ENCODE assay signal across 19 cellular contexts in the genomic region with DNA sequence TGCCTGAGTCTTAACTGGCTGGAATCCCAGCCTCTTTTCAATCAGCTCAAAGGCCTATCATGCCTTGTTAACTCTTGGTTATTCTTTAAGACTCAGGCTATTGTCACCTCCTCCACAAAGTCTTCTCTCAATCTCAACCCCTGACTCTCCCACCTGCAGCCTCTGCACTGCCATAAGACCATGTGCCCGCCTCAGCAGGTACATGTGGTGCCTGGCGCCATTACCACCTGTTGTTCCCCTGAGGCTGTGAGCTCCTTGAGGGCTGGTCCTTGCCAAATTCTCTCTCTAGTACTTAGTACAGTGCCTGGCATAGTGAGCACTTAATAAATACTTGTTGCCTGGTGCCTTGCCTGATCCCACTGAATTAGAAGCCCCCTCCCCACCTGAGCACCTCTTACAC.
"Had no signal": no experiment of that assay in that cellular context is flagged by ENCODE, and none has a peak within 500 bp of the region (broad histone marks: within the 10 kb centered on the region; RNA-seq: fewer than 3 reads in every experiment).

No MANE protein-coding gene starts in this region.

- H3K4me1 ChIP-seq: testis had no signal

- FAIRE-seq: kidney had no signal

- DNase-seq: activated CD4-positive, alpha-beta T cell treated with anti-CD3 and anti-CD28 coated beads, Interleukin-2, amount 50 U/mL, for 4 hours; activated CD4-positive, CD25-positive, alpha-beta regulatory T cell treated with anti-CD3 and anti-CD28 coated beads, Interleukin-2, amount 50 U/mL, for 72 hours; activated naive CD4-positive, alpha-beta T cell treated with anti-CD3 and anti-CD28 coated beads, Interleukin-2, amount 10 ng/mL, durations not matched to agents 7 days and 5 days; activated T-cell treated with anti-CD3 and anti-CD28 coated beads for 4 hours; adrenal gland; body of pancreas; central memory CD4-positive, alpha-beta T cell; colonic mucosa; hippocampal formation; kidney; left ventricle myocardium inferior; nucleus accumbens; stimulated activated naive CD8-positive, alpha-beta T cell treated with anti-CD3 and anti-CD28 coated beads, Interleukin-15, amount 100 ng/mL, for 72 hours; T-helper 9 cell; testis had no signal

- H3K36me3 ChIP-seq: adrenal gland, colonic mucosa, esophagus muscularis mucosa, left ventricle myocardium inferior had no signal

- H3K27me3 ChIP-seq: adrenal gland, body of pancreas, colonic mucosa, esophagus muscularis mucosa, testis had no signal

- ATAC-seq: activated T-helper 17 cell treated with anti-CD3 and anti-CD28 coated beads, Interleukin-2, amount 50 U/mL, for 72 hours; body of pancreas; naive thymus-derived CD8-positive, alpha-beta T cell; stimulated activated naive CD8-positive, alpha-beta T cell treated with anti-CD3 and anti-CD28 coated beads, Interleukin-15, amount 100 ng/mL, for 72 hours had no signal

- H3K4me3 ChIP-seq: adrenal gland, body of pancreas, colonic mucosa, esophagus muscularis mucosa, left ventricle myocardium inferior, smooth muscle cell, testis had no signal

- H3K27ac ChIP-seq: adrenal gland, body of pancreas, colonic mucosa, esophagus muscularis mucosa, left ventricle myocardium inferior, testis had no signal

- H3K9me3 ChIP-seq: adrenal gland, body of pancreas, colonic mucosa, esophagus muscularis mucosa, left ventricle myocardium inferior, testis had no signal
